In genomic region chr7:1473864-1474512, GRCh38 we compare ENCODE assay signal across 8 cellular contexts. TPM values are rescaled to one million over a fixed set of nuclear protein-coding genes. Genes with fewer than 3 reads are reported as not detected.
DNase-seq lines count a peak whose midpoint lies in the region; ATAC-seq, FAIRE-seq and TF ChIP-seq lines count a peak whose summit lies in the region.

No MANE protein-coding gene starts in this region.

- no peak for FAIRE-seq in HepG2 (lab: Jason Lieb, UNC)

- WGBS in HepG2 (ENCODE audit: low lambda C conversion rate), result 84% methylated on average over 10 of the region's 37 CpGs

- in situ Hi-C loops in HepG2 (cut with HindIII; ENCODE audit: extremely low pct_ligation_motif_present, low pct_unique_long_range_greater_than_20kb), result no loop called here

- TF ChIP-seq CTCF in colonic mucosa (IDR thresholded peaks at IDR 0.05) (peak; percentile 88), HepG2 (CRISPR knock-in tag; IDR thresholded peaks at IDR 0.05) (peak; percentile 99)

- no peaks in the 10 kb centered on the region for H3K36me3 ChIP-seq in colonic mucosa
- peaks cover 15 to 20% of the 10 kb centered on the region in 2 experiments; a peak in 3 of 5 replicates for H3K36me3 ChIP-seq in HepG2 (replicated peaks in 1 of 2; ENCODE audit: control insufficient read depth in 1 of 2, insufficient read depth in 2 of 2, low read length in 2 of 2)

- H3K27ac ChIP-seq in colonic mucosa (no peak overlapping the region), HepG2 (ENCODE audit: extremely low read length, insufficient read depth, low read length) (no peak overlapping the region)

- POLR2A ChIA-PET in HepG2 (lab: Yijun Ruan, JAX), result interaction anchor here (0.6 to 1.2 kb wide), 2 partner anchors 45 to 496 kb away, joined by 3 read pairs; no protein-coding TSS in a partner anchor

- CTCF ChIA-PET in HepG2 (lab: Yijun Ruan, JAX; ENCODE audit: low intra/inter-chr PET ratio, low total read pairs), result interaction anchor here (1.6 kb wide), 1 partner anchor 248 kb away, joined by 9 read pairs; no protein-coding TSS in a partner anchor

- H3K27me3 ChIP-seq in colonic mucosa (no peaks in the 10 kb centered on the region), HepG2 (ENCODE audit: control insufficient read depth in 1 of 2, insufficient read depth in 2 of 2, low read length in 2 of 2) (no peaks in the 10 kb centered on the region)

- intact Hi-C loops in colonic mucosa (cut with DNase I), result loop anchor here (2.0 to 5.0 kb wide), 2 partner anchors 42 to 249 kb away; no protein-coding TSS in a partner anchor
- intact Hi-C loops in HepG2 (cut with micrococcal nuclease; ENCODE audit: unreplicated experiment), result no loop called here

- H3K9me3 ChIP-seq in colonic mucosa (no peaks in the 10 kb centered on the region), HepG2 (ENCODE audit: low read length) (no peaks in the 10 kb centered on the region)

- DNase-seq in DMS 273 (lab: John Stamatoyannopoulos, UW; ENCODE audit: unreplicated experiment) (peak; percentile 96), NCI-H748 (lab: John Stamatoyannopoulos, UW; ENCODE audit: unreplicated experiment) (peak; percentile 81), colonic mucosa (peak; percentile 93), HepG2 (ENCODE audit: low spot score) (peak; percentile 63)
- DNase-seq in activated CD4-positive, alpha-beta T cell treated with anti-CD3 and anti-CD28 coated beads, Interleukin-2, amount 50 U/mL, for 24 hours (ENCODE audit: low read depth in 1 of 2, low spot score in 1 of 2), result peak; percentile 80 to 84
- DNase-seq in stimulated activated CD4-positive, alpha-beta T cell treated with anti-CD3 and anti-CD28 coated beads, Interleukin-4, amount 100 ng/mL, for 48 hours (ENCODE audit: low read depth in 2 of 2), result peak; percentile 80 to 88

- BruUV-seq in HepG2 (replicated peaks; lab: Mats Ljungman, UMichigan), result no TSS peak

- H4K20me1 ChIP-seq in HepG2 (ENCODE audit: insufficient read depth, low read length), result no peaks in the 10 kb centered on the region

- no peaks in the 10 kb centered on the region for H3K79me2 ChIP-seq in HepG2 (ENCODE audit: insufficient read depth, low read length)

- TF ChIP-seq EP300 in HepG2 (IDR thresholded peaks at IDR 0.05; ENCODE audit: low read depth in 2 of 2, low read length in 2 of 2) (no peak), HepG2 (CRISPR knock-in tag; IDR thresholded peaks at IDR 0.05; ENCODE audit: borderline replicate concordance) (no peak)

- no peak for TF ChIP-seq POLR2A in HepG2 (IDR thresholded peaks at IDR 0.05; ENCODE audit: insufficient read depth in 1 of 2, low read depth in 2 of 2, low read length in 2 of 2)

- no peak overlapping the region for H3K4me3 ChIP-seq in colonic mucosa
- H3K4me3 ChIP-seq in HepG2 (replicated peaks in 1 of 3; ENCODE audit: insufficient read depth in 1 of 3, low read depth in 2 of 3, low read length in 3 of 3), result no peak overlapping the region

- ATAC-seq in HG03439 (IDR thresholded peaks at IDR 0.05; ENCODE audit: unreplicated experiment) (peak; percentile 47), HepG2 (peak; percentile 74), GM19452 (IDR thresholded peaks at IDR 0.05; ENCODE audit: unreplicated experiment) (no peak)

- H3K9ac ChIP-seq in colonic mucosa (ENCODE audit: low read depth in 2 of 2, low read length in 2 of 2), result no peak overlapping the region
- H3K9ac ChIP-seq in HepG2 (ENCODE audit: insufficient read depth, low read depth, low read length), result no peak overlapping the region

- H3K4me2 ChIP-seq in HepG2 (ENCODE audit: low read depth, low read length), result no peak overlapping the region

- TF ChIP-seq RAD21 in HepG2 (CRISPR knock-in tag; IDR thresholded peaks at IDR 0.05), result peak; percentile 95

- no peak overlapping the region for H2AFZ ChIP-seq in HepG2 (ENCODE audit: low read length)

- H3K4me1 ChIP-seq in colonic mucosa (no peaks in the 10 kb centered on the region), HepG2 (ENCODE audit: insufficient read depth, low read length) (no peaks in the 10 kb centered on the region)

TF ChIP-seq in HepG2, 621 proteins besides CTCF, POLR2A, EP300 and RAD21 (continues in another document):
- TF ChIP-seq ZNF468 (CRISPR knock-in tag; IDR thresholded peaks at IDR 0.05) (no peak), MBNL3 (CRISPR knock-in tag; conservative IDR thresholded peaks at IDR 0.05) (no peak)

RNA-seq across cellular contexts. Expression of gene MICALL2, which starts 14.7 kb away (rescaled TPM):
- total RNA-seq in colonic mucosa (100 to 1,000 TPM in 1 of 2 donors, 10 to 100 TPM in 1; 62.8 to 117 TPM), HepG2 (2016; rRNA removed; fragmentation: Illumina TruSeq; extraction: Trizol) (1.8 and 5.8 TPM in 2 replicates)
- 5.5 and 6.3 TPM in 2 replicates for total RNA-seq in HepG2 (2016; cell fraction: cytosol; rRNA removed; fragmentation: Illumina TruSeq; extraction: Trizol; ENCODE audit: low read depth)
- 2.1 and 6.3 TPM in 2 replicates for total RNA-seq in HepG2 (2016; cell fraction: insoluble cytoplasmic fraction; rRNA removed; fragmentation: Illumina TruSeq; extraction: Trizol)
- total RNA-seq in HepG2 (2016; cell fraction: membrane; rRNA removed; fragmentation: Illumina TruSeq; extraction: Trizol), result 2.9 and 3.0 TPM in 2 replicates
- 7.9 and 10.2 TPM in 2 replicates for total RNA-seq in HepG2 (2016; cell fraction: nucleus; rRNA removed; fragmentation: Illumina TruSeq; extraction: Trizol)
- polyA plus RNA-seq in HepG2 (2011; rRNA removed), result 12.4 and 15.0 TPM in 2 replicates
- polyA plus RNA-seq in HepG2 (2011; cell fraction: cytosol; rRNA removed), result 2.3 and 4.4 TPM in 2 replicates
- polyA plus RNA-seq in HepG2 (2011; cell fraction: nucleus; rRNA removed), result 231 and 294 TPM in 2 replicates
- polyA plus RNA-seq in HepG2 (2012), result 5.9 and 10.1 TPM in 2 replicates
- 1.1 and 1.7 TPM in 2 replicates for polyA plus RNA-seq in HepG2 (2016; cell fraction: cytosol; fragmentation: Illumina TruSeq; extraction: Trizol; ENCODE audit: low read depth)
- 1.9 and 2.3 TPM in 2 replicates for polyA plus RNA-seq in HepG2 (2016; cell fraction: insoluble cytoplasmic fraction; fragmentation: Illumina TruSeq; extraction: Trizol; ENCODE audit: low read depth)
- 1.3 and 1.7 TPM in 2 replicates for polyA plus RNA-seq in HepG2 (2016; cell fraction: membrane; fragmentation: Illumina TruSeq; extraction: Trizol; ENCODE audit: low read depth)
- polyA plus RNA-seq in HepG2 (2016; cell fraction: nucleus; fragmentation: Illumina TruSeq; extraction: Trizol; ENCODE audit: insufficient read depth, low read depth), result 32.1 and 32.9 TPM in 2 replicates
- polyA minus RNA-seq in HepG2 (2011; rRNA and poly(A)+ RNA removed; ENCODE audit: low replicate concordance), result 17.6 and 22.4 TPM in 2 replicates
- polyA minus RNA-seq in HepG2 (2011; cell fraction: cytosol; rRNA and poly(A)+ RNA removed), result 2.2 and 2.5 TPM in 2 replicates
- polyA minus RNA-seq in HepG2 (2011; cell fraction: nucleus; rRNA and poly(A)+ RNA removed), result 26.2 and 30.8 TPM in 2 replicates

RNA-seq across cellular contexts. Expression of gene INTS1, which starts 30.2 kb away (rescaled TPM):
- total RNA-seq in colonic mucosa (100 to 1,000 TPM in 1 of 2 donors, 10 to 100 TPM in 1; 61.0 to 141 TPM), HepG2 (2016; rRNA removed; fragmentation: Illumina TruSeq; extraction: Trizol) (17.3 and 29.0 TPM in 2 replicates)
- 5.1 and 5.5 TPM in 2 replicates for total RNA-seq in HepG2 (2016; cell fraction: cytosol; rRNA removed; fragmentation: Illumina TruSeq; extraction: Trizol; ENCODE audit: low read depth)
- total RNA-seq in HepG2 (2016; cell fraction: insoluble cytoplasmic fraction; rRNA removed; fragmentation: Illumina TruSeq; extraction: Trizol), result 10.4 and 29.7 TPM in 2 replicates
- 7.6 and 9.1 TPM in 2 replicates for total RNA-seq in HepG2 (2016; cell fraction: membrane; rRNA removed; fragmentation: Illumina TruSeq; extraction: Trizol)
- total RNA-seq in HepG2 (2016; cell fraction: nucleus; rRNA removed; fragmentation: Illumina TruSeq; extraction: Trizol), result 41.5 and 48.7 TPM in 2 replicates
- 13.7 and 18.2 TPM in 2 replicates for polyA plus RNA-seq in HepG2 (2011; rRNA removed)
- polyA plus RNA-seq in HepG2 (2011; cell fraction: cytosol; rRNA removed), result 13.7 and 18.1 TPM in 2 replicates
- polyA plus RNA-seq in HepG2 (2011; cell fraction: nucleus; rRNA removed), result 167 and 254 TPM in 2 replicates
- 20.5 and 22.5 TPM in 2 replicates for polyA plus RNA-seq in HepG2 (2012)
- polyA plus RNA-seq in HepG2 (2016; cell fraction: cytosol; fragmentation: Illumina TruSeq; extraction: Trizol; ENCODE audit: low read depth), result 3.9 and 4.3 TPM in 2 replicates
- 11.9 and 26.2 TPM in 2 replicates for polyA plus RNA-seq in HepG2 (2016; cell fraction: insoluble cytoplasmic fraction; fragmentation: Illumina TruSeq; extraction: Trizol; ENCODE audit: low read depth)
- polyA plus RNA-seq in HepG2 (2016; cell fraction: membrane; fragmentation: Illumina TruSeq; extraction: Trizol; ENCODE audit: low read depth), result 6.0 and 6.1 TPM in 2 replicates
- polyA plus RNA-seq in HepG2 (2016; cell fraction: nucleus; fragmentation: Illumina TruSeq; extraction: Trizol; ENCODE audit: insufficient read depth, low read depth), result 118 and 123 TPM in 2 replicates
- 33.5 and 55.8 TPM in 2 replicates for polyA minus RNA-seq in HepG2 (2011; rRNA and poly(A)+ RNA removed; ENCODE audit: low replicate concordance)
- polyA minus RNA-seq in HepG2 (2011; cell fraction: cytosol; rRNA and poly(A)+ RNA removed), result 18.4 and 23.7 TPM in 2 replicates
- 25.5 and 29.1 TPM in 2 replicates for polyA minus RNA-seq in HepG2 (2011; cell fraction: nucleus; rRNA and poly(A)+ RNA removed)

RNA-seq across cellular contexts. Expression of gene MAFK, which starts 56.5 kb away (rescaled TPM):
- total RNA-seq in colonic mucosa (10 to 100 TPM; 30.7 to 42.4 TPM), HepG2 (2016; rRNA removed; fragmentation: Illumina TruSeq; extraction: Trizol) (9.2 and 10.4 TPM in 2 replicates)
- total RNA-seq in HepG2 (2016; cell fraction: cytosol; rRNA removed; fragmentation: Illumina TruSeq; extraction: Trizol; ENCODE audit: low read depth), result 1.4 and 1.5 TPM in 2 replicates
- 8.1 and 11.1 TPM in 2 replicates for total RNA-seq in HepG2 (2016; cell fraction: insoluble cytoplasmic fraction; rRNA removed; fragmentation: Illumina TruSeq; extraction: Trizol)
- 4.0 and 4.6 TPM in 2 replicates for total RNA-seq in HepG2 (2016; cell fraction: membrane; rRNA removed; fragmentation: Illumina TruSeq; extraction: Trizol)
- 6.5 TPM in 2 replicates for total RNA-seq in HepG2 (2016; cell fraction: nucleus; rRNA removed; fragmentation: Illumina TruSeq; extraction: Trizol)
- polyA plus RNA-seq in HepG2 (2011; rRNA removed), result 7.3 and 13.8 TPM in 2 replicates
- 6.2 and 7.3 TPM in 2 replicates for polyA plus RNA-seq in HepG2 (2011; cell fraction: cytosol; rRNA removed)
- 63.2 and 72.7 TPM in 2 replicates for polyA plus RNA-seq in HepG2 (2011; cell fraction: nucleus; rRNA removed)
- 15.2 and 31.6 TPM in 2 replicates for polyA plus RNA-seq in HepG2 (2012)
- polyA plus RNA-seq in HepG2 (2016; cell fraction: cytosol; fragmentation: Illumina TruSeq; extraction: Trizol; ENCODE audit: low read depth), result 0.54 and 0.61 TPM in 2 replicates
- polyA plus RNA-seq in HepG2 (2016; cell fraction: insoluble cytoplasmic fraction; fragmentation: Illumina TruSeq; extraction: Trizol; ENCODE audit: low read depth), result 6.5 and 8.2 TPM in 2 replicates
- polyA plus RNA-seq in HepG2 (2016; cell fraction: membrane; fragmentation: Illumina TruSeq; extraction: Trizol; ENCODE audit: low read depth), result 1.9 TPM in 2 replicates
- polyA plus RNA-seq in HepG2 (2016; cell fraction: nucleus; fragmentation: Illumina TruSeq; extraction: Trizol; ENCODE audit: insufficient read depth, low read depth), result 19.6 and 20.9 TPM in 2 replicates
- polyA minus RNA-seq in HepG2 (2011; rRNA and poly(A)+ RNA removed; ENCODE audit: low replicate concordance), result 11.1 and 17.4 TPM in 2 replicates
- 12.7 and 12.8 TPM in 2 replicates for polyA minus RNA-seq in HepG2 (2011; cell fraction: cytosol; rRNA and poly(A)+ RNA removed)
- 10.8 and 12.7 TPM in 2 replicates for polyA minus RNA-seq in HepG2 (2011; cell fraction: nucleus; rRNA and poly(A)+ RNA removed)

Comparison
In these comparisons a context has a peak if more than half of its experiments do, and no peak if none do; other contexts are left out.
1. RNA of gene MICALL2, which starts 14.7 kb away (total RNA-seq): 62.8 to 117 TPM in colonic mucosa; 1.8 to 10.2 TPM in HepG2; every median in the first group is over 4 times any median in the second.
2. Peak in every context shown above with its lines, with median percentiles within 50 percentile points of each other: DNase-seq.